In genomic region chr13:104898484-104898883, GRCh38 we compare ENCODE assay signal across 3 cellular contexts.
TF ChIP-seq lines count a peak whose summit lies in the region.

No MANE protein-coding gene starts in this region.

TF ChIP-seq in A549, 52 proteins besides CTCF, POLR2A, EP300 and RAD21:
- TF ChIP-seq RFX5 (IDR thresholded peaks at IDR 0.05) (no peak), MAFK (IDR thresholded peaks at IDR 0.05; ENCODE audit: partially characterized antibody) (peak; percentile 94)

TF ChIP-seq in IMR-90, 13 proteins besides CTCF, POLR2A, EP300 and RAD21:
- no peak for TF ChIP-seq MXI1 (IDR thresholded peaks at IDR 0.05; ENCODE audit: borderline replicate concordance, low read depth, low read length)
- TF ChIP-seq MAFK (IDR thresholded peaks at IDR 0.05; ENCODE audit: low read depth, low read length): peak; percentile 99
TF ChIP-seq in IMR-90: peak in this region for 1.

TF ChIP-seq in H1, 55 proteins besides CTCF, POLR2A, EP300 and RAD21:
- TF ChIP-seq TAF7 (optimal IDR thresholded peaks at IDR 0.05; ENCODE audit: borderline replicate concordance, low read depth, low read length) (no peak), MAFK (IDR thresholded peaks at IDR 0.05; ENCODE audit: low read depth, low read length) (peak; percentile 97)
